ENCODE assay signal across 18 cellular contexts in the genomic region with DNA sequence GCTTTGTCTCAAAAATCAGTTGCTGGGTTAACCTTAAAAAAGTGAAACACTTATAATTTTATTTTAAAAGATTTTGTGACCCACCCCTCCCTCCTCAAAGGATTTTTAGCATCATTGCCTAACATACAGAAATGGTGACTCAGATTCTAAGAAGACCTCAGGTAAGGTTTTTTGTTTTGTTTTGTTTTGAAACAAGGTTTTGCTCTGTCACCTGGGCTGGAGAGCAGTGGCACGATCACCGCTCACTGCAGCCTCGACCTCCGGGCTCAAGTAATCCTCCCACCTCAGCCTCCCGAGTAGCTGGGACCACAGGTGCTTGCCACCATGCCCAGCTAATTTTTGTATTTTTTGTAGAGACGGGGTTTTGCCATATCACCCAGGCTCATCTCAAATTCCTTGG.
DNase-seq lines count a peak whose midpoint lies in the region; ATAC-seq and TF ChIP-seq lines count a peak whose summit lies in the region.
"Had no signal": no experiment of that assay in that cellular context is flagged by ENCODE, and none has a peak within 500 bp of the region (broad histone marks: within the 10 kb centered on the region; RNA-seq: fewer than 3 reads in every experiment).

No MANE protein-coding gene starts in this region.

- H3K4me3 ChIP-seq in effector memory CD4-positive, alpha-beta T cell (ENCODE audit: insufficient read depth, low read depth, low read length, poor library complexity, severe bottlenecking), result no peak overlapping the region
- no peak overlapping the region for H3K4me3 ChIP-seq in thoracic aorta
- H3K4me3 ChIP-seq: GM23248, lung had no signal

- no peaks in the 10 kb centered on the region for H3K36me3 ChIP-seq in effector memory CD4-positive, alpha-beta T cell (ENCODE audit: control insufficient read depth, insufficient read depth, low read length)
- peaks cover 19% of the 10 kb centered on the region for H3K36me3 ChIP-seq in thoracic aorta

- H3K27me3 ChIP-seq in effector memory CD4-positive, alpha-beta T cell (replicated peaks; ENCODE audit: control insufficient read depth, insufficient read depth, low read length, poor library complexity, severe bottlenecking), result no peaks in the 10 kb centered on the region
- H3K27me3 ChIP-seq in thoracic aorta (replicated peaks; ENCODE audit: insufficient read depth), result no peaks in the 10 kb centered on the region

- peak overlapping the region; percentile 98 for H3K27ac Mint-ChIP-seq in activated naive CD8-positive, alpha-beta T cell
- no peak overlapping the region for H3K27ac Mint-ChIP-seq in activated naive CD8-positive, alpha-beta T cell treated with anti-CD3 and anti-CD28 coated beads, Interleukin-2, amount 50 U/mL, for 24 hours
- H3K27ac Mint-ChIP-seq: nephron, WTC11 had no signal

- H3K36me3 Mint-ChIP-seq in activated naive CD8-positive, alpha-beta T cell, result peaks cover 7% of the 10 kb centered on the region
- peaks cover 41% of the 10 kb centered on the region for H3K36me3 Mint-ChIP-seq in activated naive CD8-positive, alpha-beta T cell treated with anti-CD3 and anti-CD28 coated beads, Interleukin-2, amount 50 U/mL, for 24 hours (ENCODE audit: low read depth)

- H3K9me3 ChIP-seq in effector memory CD4-positive, alpha-beta T cell (ENCODE audit: control insufficient read depth, low read length), result no peaks in the 10 kb centered on the region
- no peaks in the 10 kb centered on the region for H3K9me3 ChIP-seq in thoracic aorta

- TF ChIP-seq CTCF in thoracic aorta (IDR thresholded peaks at IDR 0.05), result no peak

- no peak for ATAC-seq in activated naive CD8-positive, alpha-beta T cell treated with anti-CD3 and anti-CD28 coated beads, Interleukin-2, amount 50 U/mL, for 24 hours
- ATAC-seq in thoracic aorta (ENCODE audit: insufficient number of reproducible peaks, low FRiP score, low read depth) (no peak), left colon (no peak), GM19035 (IDR thresholded peaks at IDR 0.05; ENCODE audit: unreplicated experiment) (no peak)
- ATAC-seq: SK-N-SH treated with all-trans-retinoic acid at 6 μM for 48 hours, WTC11 had no signal

- H3K27ac ChIP-seq in effector memory CD4-positive, alpha-beta T cell (ENCODE audit: insufficient read depth, low read length, poor library complexity, severe bottlenecking), result peak overlapping the region; percentile 69
- H3K27ac ChIP-seq in thoracic aorta, result peak overlapping the region; percentile 0 to 92
- H3K27ac ChIP-seq: GM23248 had no signal

- no peaks in the 10 kb centered on the region for H3K9me3 Mint-ChIP-seq in activated naive CD8-positive, alpha-beta T cell (ENCODE audit: low read depth)
- peaks cover 4% of the 10 kb centered on the region for H3K9me3 Mint-ChIP-seq in activated naive CD8-positive, alpha-beta T cell treated with anti-CD3 and anti-CD28 coated beads, Interleukin-2, amount 50 U/mL, for 24 hours
- H3K9me3 Mint-ChIP-seq: nephron, WTC11 had no signal

- no peak for DNase-seq in activated naive CD8-positive, alpha-beta T cell treated with anti-CD3 and anti-CD28 coated beads, Interleukin-2, amount 50 U/mL, for 24 hours
- peak; percentile 0 for DNase-seq in NCI-H226
- no peak for DNase-seq in effector memory CD4-positive, alpha-beta T cell
- no peak for DNase-seq in thoracic aorta (ENCODE audit: low spot score)
- DNase-seq in ureter (ENCODE audit: low spot score), result no peak
- no peak for DNase-seq in left colon
- DNase-seq: cortex of kidney, GM23248, KBM-7, NCI-H1092 treated with DMSO at 0.1 percent for 48 hours, NCI-H2107, NCI-H82 had no signal

- peak overlapping the region; percentile 46 for H3K4me3 Mint-ChIP-seq in activated naive CD8-positive, alpha-beta T cell
- no peak overlapping the region for H3K4me3 Mint-ChIP-seq in activated naive CD8-positive, alpha-beta T cell treated with anti-CD3 and anti-CD28 coated beads, Interleukin-2, amount 50 U/mL, for 24 hours
- H3K4me3 Mint-ChIP-seq: nephron, WTC11 had no signal

- intact Hi-C loops in left colon (cut with DNase I, micrococcal nuclease), result loop anchor here in 1 of 2 donors (10.0 kb wide), 1 partner anchor 70 kb away; the partner anchor contains the start of gene RASSF3

- peaks cover 80% of the 10 kb centered on the region for H3K4me1 ChIP-seq in effector memory CD4-positive, alpha-beta T cell (ENCODE audit: control insufficient read depth, insufficient read depth, low read length, poor library complexity, severe bottlenecking)
- peaks cover 34 to 71% of the 10 kb centered on the region in 2 donors for H3K4me1 ChIP-seq in thoracic aorta (ENCODE audit: control insufficient read depth in 1 of 2, low read depth in 2 of 2)

- no peaks in the 10 kb centered on the region for H3K27me3 Mint-ChIP-seq in activated naive CD8-positive, alpha-beta T cell
- no peaks in the 10 kb centered on the region for H3K27me3 Mint-ChIP-seq in activated naive CD8-positive, alpha-beta T cell treated with anti-CD3 and anti-CD28 coated beads, Interleukin-2, amount 50 U/mL, for 24 hours

- peaks cover 90% of the 10 kb centered on the region for H3K4me1 Mint-ChIP-seq in activated naive CD8-positive, alpha-beta T cell (ENCODE audit: low read depth)
- H3K4me1 Mint-ChIP-seq in activated naive CD8-positive, alpha-beta T cell treated with anti-CD3 and anti-CD28 coated beads, Interleukin-2, amount 50 U/mL, for 24 hours, result peaks cover 86% of the 10 kb centered on the region
